15 cellular contexts compared by ENCODE assay signal in the genomic region with DNA sequence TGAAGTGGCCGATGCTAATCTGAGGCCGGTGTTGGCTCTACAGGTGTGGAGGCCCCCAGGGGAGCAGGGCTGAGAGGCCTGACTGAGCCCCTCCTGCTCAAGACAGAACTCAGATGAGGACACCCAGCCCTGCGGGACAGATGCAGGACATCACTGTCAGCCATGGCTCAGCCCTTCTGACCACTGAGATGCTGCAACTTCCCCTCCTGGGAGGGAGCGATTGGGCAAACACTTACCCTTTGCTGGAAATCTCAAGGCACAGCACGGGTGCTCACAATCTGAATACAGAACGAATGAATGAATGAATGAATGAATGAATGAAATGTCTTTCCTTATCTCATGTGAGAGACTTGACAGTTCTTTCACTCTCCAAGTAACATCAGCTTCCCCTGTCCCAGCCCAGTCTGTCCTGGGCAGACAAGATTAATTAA. TPM values are rescaled to one million over a fixed set of nuclear protein-coding genes. Genes with fewer than 3 reads are reported as not detected.
DNase-seq lines count a peak whose midpoint lies in the region; ATAC-seq and TF ChIP-seq lines count a peak whose summit lies in the region.
"Had no signal": no experiment of that assay in that cellular context is flagged by ENCODE, and none has a peak within 500 bp of the region (broad histone marks: within the 10 kb centered on the region; RNA-seq: fewer than 3 reads in every experiment).

No MANE protein-coding gene starts in this region.

- DNase-seq in HL-60 (ENCODE audit: low read depth in 1 of 2, low spot score in 1 of 2), result peak; percentile 82 to 91
- peak; percentile 39 for DNase-seq in UCSD-AML1 (lab: John Stamatoyannopoulos, UW; ENCODE audit: unreplicated experiment)
- DNase-seq in left cardiac atrium, result peak; percentile 62
- DNase-seq in sciatic nerve (ENCODE audit: low spot score), result no peak
- DNase-seq in NCI-H2227 treated with DMSO at 0.1 percent for 48 hours (lab: John Stamatoyannopoulos, UW), result no peak
- no peak for DNase-seq in ACHN
- no peak for DNase-seq in NCI-H226
- DNase-seq: activated B cell treated with CpG ODN at 0.5 μM for 24 hours; activated T-cell treated with anti-CD3 and anti-CD28 coated beads, Interleukin-2, amount 50 U/mL, for 72 hours; mesendoderm; stimulated activated CD4-positive, alpha-beta T cell treated with anti-CD3 and anti-CD28 coated beads, Interleukin-4, amount 100 ng/mL, for 1 hour; stimulated activated naive B cell treated with anti-CD40 and anti-IgM and Interleukin-4, amounts not matched to agents 10 μg/mL and 1 μg/mL and 100 μg/mL, for 72 hours had no signal

- intact Hi-C loops in left cardiac atrium (cut with DNase I) (no loop called here), sciatic nerve (cut with DNase I) (no loop called here)

- H3K4me3 ChIP-seq in HL-60 (replicated peaks; ENCODE audit: insufficient read depth, low read length), result no peak overlapping the region
- H3K4me3 ChIP-seq: psoas muscle, SK-N-MC had no signal

- peak overlapping the region; percentile 87 for H3K27ac ChIP-seq in HL-60 (replicated peaks)
- H3K27ac ChIP-seq: psoas muscle, SK-N-MC had no signal

- ATAC-seq in left cardiac atrium (peak; percentile 63 to 72), sciatic nerve (peak; percentile 64), HG03442 (IDR thresholded peaks at IDR 0.05; ENCODE audit: unreplicated experiment) (no peak)
- ATAC-seq: activated T-cell treated with anti-CD3 and anti-CD28 coated beads, Interleukin-2, amount 50 U/mL, for 72 hours had no signal

- no peak for TF ChIP-seq CTCF in HL-60 (IDR thresholded peaks at IDR 0.05; ENCODE audit: insufficient read depth, low read length)

- in situ Hi-C loops in ACHN (cut with HindIII; ENCODE audit: low pct_ligation_motif_present, low pct_unique_long_range_greater_than_20kb, low sequenced_read_pairs), result no loop called here

- no peaks in the 10 kb centered on the region for H3K27me3 ChIP-seq in HL-60 (ENCODE audit: insufficient read depth, poor library complexity, severe bottlenecking)

RNA-seq across cellular contexts. Expression of a gene that starts 3.5 kb away (rescaled TPM):
- total RNA-seq in left cardiac atrium, result 1 to 10 TPM; 1.6 to 2.2 TPM
- total RNA-seq in sciatic nerve, result 2.0 TPM
- total RNA-seq: activated B cell treated with CpG ODN at 0.5 μM for 24 hours; activated T-cell treated with anti-CD3 and anti-CD28 coated beads, Interleukin-2, amount 50 U/mL, for 72 hours had no signal

RNA-seq across cellular contexts. Expression of a gene that starts 13.9 kb away (rescaled TPM):
- 1 to 10 TPM; 5.1 to 6.6 TPM for total RNA-seq in left cardiac atrium
- 5.3 TPM for total RNA-seq in sciatic nerve

RNA-seq across cellular contexts. Expression of a gene that starts 30.4 kb away (rescaled TPM):
- 1 to 10 TPM; 5.3 to 6.0 TPM for total RNA-seq in left cardiac atrium
- total RNA-seq in sciatic nerve, result 6.1 TPM

RNA-seq across cellular contexts. Expression of a gene that starts 55.9 kb away (rescaled TPM):
- total RNA-seq in left cardiac atrium (under 1 TPM; 0.21 to 0.31 TPM), sciatic nerve (2.8 TPM)
- total RNA-seq: psoas muscle had no signal

Comparison
In these comparisons a context has a peak if more than half of its experiments do, and no peak if none do; other contexts are left out.
1. DNase-seq: peak in HL-60 (2 of 2), UCSD-AML1 (single experiment) and left cardiac atrium (single experiment); none in sciatic nerve (single experiment), NCI-H2227 treated with DMSO at 0.1 percent for 48 hours (single experiment), ACHN (single experiment) and NCI-H226 (single experiment).